ENCODE assay signal across 8 cellular contexts in the genomic region with DNA sequence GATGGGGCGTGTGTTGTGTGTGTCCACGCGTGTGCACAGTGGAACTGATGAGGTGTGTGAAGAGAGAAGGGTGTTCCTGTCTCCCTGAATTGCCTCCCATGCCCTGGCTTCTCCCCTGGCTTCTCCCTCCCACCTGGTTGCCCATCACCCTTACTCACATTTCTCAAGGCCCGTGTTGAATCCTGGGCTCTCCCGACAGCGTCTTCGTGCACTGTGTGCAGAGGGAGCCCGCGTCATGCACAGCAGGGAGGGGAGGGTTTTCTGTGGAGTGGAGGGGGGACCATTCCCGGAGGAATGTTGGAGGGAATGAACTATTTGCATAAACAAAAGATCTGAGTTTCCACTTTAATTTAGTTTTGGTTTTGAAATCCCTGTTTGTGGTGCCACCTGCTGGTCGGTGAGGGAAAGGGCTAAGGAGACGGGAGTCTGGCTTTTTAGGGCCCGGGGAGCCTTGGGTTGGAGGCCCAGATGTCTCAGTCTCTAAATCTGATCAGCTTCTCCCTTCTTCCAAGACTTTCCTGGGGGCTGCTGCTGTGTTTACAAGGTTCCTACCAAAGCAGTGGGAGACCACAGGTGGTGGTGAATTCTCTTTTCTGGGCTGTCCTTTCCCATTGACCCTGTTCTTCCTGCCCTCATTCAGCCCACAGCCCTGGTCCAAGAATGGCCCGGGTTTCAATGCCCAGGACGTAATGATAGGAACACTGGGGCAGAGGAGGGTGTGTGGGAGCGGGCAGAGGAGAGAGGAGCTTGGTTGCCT. TPM values are rescaled to one million over a fixed set of nuclear protein-coding genes. Genes with fewer than 3 reads are reported as not detected.
DNase-seq lines count a peak whose midpoint lies in the region; ATAC-seq and TF ChIP-seq lines count a peak whose summit lies in the region.

A gene (minus strand): TSS at position 217 of the 757 bp plus-strand sequence. CDS start 57 bp downstream, at position 160.

- peaks cover 0 to 2% (median 0%) of the 10 kb centered on the region in 5 donors for H3K36me3 Mint-ChIP-seq in naive thymus-derived CD4-positive, alpha-beta T cell

- H3K27me3 Mint-ChIP-seq in naive thymus-derived CD4-positive, alpha-beta T cell: no peaks in the 10 kb centered on the region

- H3K9ac ChIP-seq in BLaER1 (peak within 1 kb of the TSS; percentile 16; the same call in 1 of the 2 replicates), OCI-LY3 (ENCODE audit: low read length) (no peak within 1 kb of the TSS), fibroblast of lung (ENCODE audit: insufficient read depth, low read length) (peak within 1 kb of the TSS; percentile 68)

- peak; percentile 81 for ATAC-seq in naive thymus-derived CD4-positive, alpha-beta T cell
- ATAC-seq in HG02623 (IDR thresholded peaks at IDR 0.05; ENCODE audit: unreplicated experiment): no peak

- POLR2A ChIA-PET in naive thymus-derived CD4-positive, alpha-beta T cell (lab: Charles Lee): interaction anchor here (0.5 to 0.9 kb wide), 3 partner anchors 11 to 1035 kb away, joined by 3 read pairs; no protein-coding TSS in a partner anchor

- H3K4me1 Mint-ChIP-seq in naive thymus-derived CD4-positive, alpha-beta T cell: peaks cover 0 to 14% (median 9%) of the 10 kb centered on the region in 7 donors

- H3K36me3 ChIP-seq in BLaER1 (no peaks in the 10 kb centered on the region), HAP-1 (replicated peaks) (no peaks in the 10 kb centered on the region), OCI-LY3 (replicated peaks; ENCODE audit: low read depth, low read length) (no peaks in the 10 kb centered on the region), fibroblast of lung (ENCODE audit: control insufficient read depth, insufficient read depth, low read length) (peaks cover 17% of the 10 kb centered on the region)
- no peaks in the 10 kb centered on the region for H3K36me3 ChIP-seq in naive thymus-derived CD4-positive, alpha-beta T cell (ENCODE audit: control insufficient read depth in 2 of 3, insufficient read depth in 3 of 3, low read length in 3 of 3)

- H3K27me3 ChIP-seq in BLaER1: no peaks in the 10 kb centered on the region
- no peaks in the 10 kb centered on the region for H3K27me3 ChIP-seq in HAP-1 (ENCODE audit: low read depth)
- no peaks in the 10 kb centered on the region for H3K27me3 ChIP-seq in OCI-LY3 (ENCODE audit: low read depth, low read length)
- no peaks in the 10 kb centered on the region for H3K27me3 ChIP-seq in fibroblast of lung (ENCODE audit: control insufficient read depth, insufficient read depth, low read length)
- H3K27me3 ChIP-seq in naive thymus-derived CD4-positive, alpha-beta T cell (ENCODE audit: control insufficient read depth in 2 of 2, insufficient read depth in 2 of 2, low read length in 2 of 2): no peaks in the 10 kb centered on the region

- H3K4me2 ChIP-seq in BLaER1 (peak within 1 kb of the TSS; percentile 75), OCI-LY3 (ENCODE audit: low read length) (peak within 1 kb of the TSS; percentile 67), fibroblast of lung (ENCODE audit: extremely low read depth, insufficient read depth, low read length) (peak within 1 kb of the TSS; percentile 94)

- in situ Hi-C loops in HAP-1 (cut with MboI; ENCODE audit: low sequenced_read_pairs): no loop called here

- DNase-seq in HAP-1 (ENCODE audit: low spot score in 2 of 2) (peak; percentile 82 to 86), activated T-helper 1 cell treated with Interleukin-2 at 50 U/mL for 16 hours (ENCODE audit: low read depth) (peak; percentile 38), fibroblast of lung (ENCODE audit: low read depth in 2 of 2) (peak; percentile 87 to 95)
- DNase-seq in naive thymus-derived CD4-positive, alpha-beta T cell: peak; percentile 46 to 71 (median 64)
- DNase-seq in stimulated activated naive CD4-positive, alpha-beta T cell (lab: John Stamatoyannopoulos, UW): peak; percentile 35 to 75 (median 50)

- intact Hi-C loops in naive thymus-derived CD4-positive, alpha-beta T cell (cut with micrococcal nuclease): loop anchor here (1.0 to 5.0 kb wide), 9 partner anchors 16 to 225 kb away; a partner anchor contains a TSS

- peak within 1 kb of the TSS in 8 of 9 donors; percentile 65 to 94 (median 78) for H3K27ac Mint-ChIP-seq in naive thymus-derived CD4-positive, alpha-beta T cell

- peaks cover 26% of the 10 kb centered on the region for H3K4me1 ChIP-seq in BLaER1
- peaks cover 22% of the 10 kb centered on the region for H3K4me1 ChIP-seq in HAP-1
- H3K4me1 ChIP-seq in OCI-LY3 (ENCODE audit: low read length): no peaks in the 10 kb centered on the region
- peaks cover 16% of the 10 kb centered on the region for H3K4me1 ChIP-seq in fibroblast of lung (ENCODE audit: control insufficient read depth, extremely low read depth, insufficient read depth, low read length)
- peaks cover 7 to 8% of the 10 kb centered on the region in 2 donors for H3K4me1 ChIP-seq in naive thymus-derived CD4-positive, alpha-beta T cell (ENCODE audit: control insufficient read depth in 2 of 2, insufficient read depth in 2 of 2, low read length in 2 of 2)

- peak within 1 kb of the TSS; percentile 76 to 91 (median 86) for H3K4me3 Mint-ChIP-seq in naive thymus-derived CD4-positive, alpha-beta T cell

- H3K9me3 Mint-ChIP-seq in naive thymus-derived CD4-positive, alpha-beta T cell: no peaks in the 10 kb centered on the region

- no peaks in the 10 kb centered on the region for H4K20me1 ChIP-seq in BLaER1
- H4K20me1 ChIP-seq in OCI-LY3 (ENCODE audit: insufficient read depth, low read length): no peaks in the 10 kb centered on the region
- no peaks in the 10 kb centered on the region for H4K20me1 ChIP-seq in fibroblast of lung (ENCODE audit: control insufficient read depth, extremely low read depth, insufficient read depth, low read length)

- peak within 1 kb of the TSS; percentile 30; the same call in 1 of the 2 replicates for H3K27ac ChIP-seq in BLaER1
- no peak within 1 kb of the TSS for H3K27ac ChIP-seq in OCI-LY3 (ENCODE audit: low read length)
- H3K27ac ChIP-seq in fibroblast of lung (ENCODE audit: insufficient read depth, low read length): peak within 1 kb of the TSS; percentile 84
- H3K27ac ChIP-seq in naive thymus-derived CD4-positive, alpha-beta T cell (ENCODE audit: low read depth, low read length): peak within 1 kb of the TSS; percentile 44

- CTCF ChIA-PET in naive thymus-derived CD4-positive, alpha-beta T cell (lab: Charles Lee): interaction anchor here (0.7 to 2.1 kb wide), 8 partner anchors 16 to 788 kb away, joined by 3 to 14 read pairs (median 4); a partner anchor contains a TSS

- no peaks in the 10 kb centered on the region for H3K9me3 ChIP-seq in BLaER1
- H3K9me3 ChIP-seq in HAP-1: no peaks in the 10 kb centered on the region
- H3K9me3 ChIP-seq in OCI-LY3 (ENCODE audit: insufficient read depth, low read length): no peaks in the 10 kb centered on the region
- H3K9me3 ChIP-seq in fibroblast of lung (ENCODE audit: control insufficient read depth, insufficient read depth, low read depth, low read length): no peaks in the 10 kb centered on the region
- no peaks in the 10 kb centered on the region for H3K9me3 ChIP-seq in naive thymus-derived CD4-positive, alpha-beta T cell (ENCODE audit: control insufficient read depth in 2 of 3, low read length in 3 of 3)

- H3K4me3 ChIP-seq in BLaER1 (0 out of 2 replicates have a peak within 1 kb of the TSS, but pooled peaks have one; percentile 25), HAP-1 (peak within 1 kb of the TSS; percentile 21), OCI-LY3 (ENCODE audit: low read length) (peak within 1 kb of the TSS; percentile 59), fibroblast of lung (replicated peaks in 1 of 4; ENCODE audit: control extremely low read depth in 1 of 4, insufficient read depth in 1 of 4, low read depth in 3 of 4, low read length in 4 of 4) (peak within 1 kb of the TSS; percentile 44 to 93 (median 80))
- H3K4me3 ChIP-seq in naive thymus-derived CD4-positive, alpha-beta T cell (ENCODE audit: low read length): peak within 1 kb of the TSS; percentile 66

- H3K79me2 ChIP-seq in OCI-LY3 (ENCODE audit: low read length) (no peaks in the 10 kb centered on the region), fibroblast of lung (ENCODE audit: control insufficient read depth, insufficient read depth, low read length) (peaks cover 3% of the 10 kb centered on the region)

- H2AFZ ChIP-seq in OCI-LY3 (ENCODE audit: low read depth, low read length): peak within 1 kb of the TSS; percentile 73
- peak within 1 kb of the TSS; percentile 66 for H2AFZ ChIP-seq in fibroblast of lung (ENCODE audit: low read length)

- TF ChIP-seq CTCF in OCI-LY3 (IDR thresholded peaks at IDR 0.05; ENCODE audit: low read depth, low read length): peak; percentile 84
- peak; percentile 88 to 94 for TF ChIP-seq CTCF in fibroblast of lung (conservative IDR thresholded peaks at IDR 0.05 in 1 of 2, IDR thresholded peaks at IDR 0.05 in 1 of 2; ENCODE audit: low read depth in 1 of 2, low read length in 2 of 2)

RNA-seq across cellular contexts. Expression of the gene that starts here (rescaled TPM):
- total RNA-seq in fibroblast of lung: 407 and 650 TPM in 2 replicates
- polyA plus RNA-seq in fibroblast of lung: 284 and 617 TPM in 2 replicates
- polyA plus RNA-seq in fibroblast of lung (2012): 286 and 777 TPM in 2 replicates
- 346 and 748 TPM in 2 replicates for polyA minus RNA-seq in fibroblast of lung (ENCODE audit: low replicate concordance)
- 1 to 10 TPM; 1.6 to 7.2 (median 4.8) TPM for total RNA-seq in naive thymus-derived CD4-positive, alpha-beta T cell
- 1 to 10 TPM; 1.0 to 2.9 TPM for polyA plus RNA-seq in naive thymus-derived CD4-positive, alpha-beta T cell

Comparison
In these comparisons a context has a peak if more than half of its experiments do, and no peak if none do; other contexts are left out.
1. RNA of the gene that starts here (total RNA-seq): 407 to 650 TPM in fibroblast of lung; 1.6 to 7.2 TPM in naive thymus-derived CD4-positive, alpha-beta T cell; every median in the first group is over 10 times any median in the second.
2. RNA of the gene that starts here (polyA plus RNA-seq): 284 to 777 TPM in fibroblast of lung; 1.0 to 2.9 TPM in naive thymus-derived CD4-positive, alpha-beta T cell; every median in the first group is over 10 times any median in the second.
3. H3K4me3 ChIP-seq: peak in every context shown above with its lines; median percentile 80 in fibroblast of lung; 66 in naive thymus-derived CD4-positive, alpha-beta T cell; 59 in OCI-LY3; 25 in BLaER1; 21 in HAP-1.
4. DNase-seq: peak in every context shown above with its lines; median percentile 91 in fibroblast of lung; 84 in HAP-1; 64 in naive thymus-derived CD4-positive, alpha-beta T cell; 50 in stimulated activated naive CD4-positive, alpha-beta T cell; 38 in activated T-helper 1 cell treated with Interleukin-2 at 50 U/mL for 16 hours.
5. Peak in every context shown above with its lines, with median percentiles within 50 percentile points of each other: H3K4me2 ChIP-seq.